In the genomic region with DNA sequence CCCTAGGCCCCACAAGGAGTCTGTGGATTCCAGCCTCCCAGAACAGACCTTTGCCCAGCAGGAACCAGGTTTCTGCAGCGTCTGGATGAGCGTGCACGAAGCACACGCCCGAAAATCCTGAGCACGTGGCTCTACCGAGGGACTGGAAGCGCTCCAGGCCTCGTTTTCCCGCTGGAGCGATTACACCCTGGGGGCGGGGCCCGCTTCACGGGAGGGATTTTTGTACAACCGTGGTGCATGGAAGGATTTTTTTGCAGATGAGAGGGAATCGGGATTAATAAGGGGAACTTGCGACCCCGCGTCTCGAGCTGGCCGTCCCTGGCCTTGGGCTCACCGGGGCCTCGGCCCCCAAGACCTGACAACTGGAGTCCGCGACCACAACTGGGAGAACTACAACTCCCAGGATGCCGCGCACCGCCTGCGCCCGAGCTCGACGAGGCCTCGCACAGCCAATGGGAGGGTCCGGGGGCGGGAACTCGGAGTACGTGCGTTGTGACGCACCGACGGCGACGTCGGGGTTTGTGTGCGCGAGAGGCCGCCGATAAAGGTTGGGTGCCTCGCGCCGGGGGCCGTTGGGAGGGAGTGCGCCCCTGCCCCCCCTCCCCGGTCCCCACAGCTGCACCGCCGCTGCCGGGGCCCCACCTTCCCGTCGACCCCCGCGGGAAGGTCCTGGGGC, we compare ENCODE assay signal across 8 cellular contexts. TPM values are rescaled to one million over a fixed set of nuclear protein-coding genes. Genes with fewer than 3 reads are reported as not detected.
DNase-seq lines count a peak whose midpoint lies in the region; ATAC-seq and TF ChIP-seq lines count a peak whose summit lies in the region.

A gene (plus strand): TSS at position 518 of the 676 bp plus-strand sequence. CDS start 3,294 bp downstream, outside the sequence.

- peak; percentile 86 for ATAC-seq in GM21723 (IDR thresholded peaks at IDR 0.05; ENCODE audit: unreplicated experiment)

- H3F3A ChIP-seq in PC-9 (ENCODE audit: insufficient read depth, low read depth), result peaks cover 57% of the 10 kb centered on the region

- POLR2A ChIA-PET in PC-9 (lab: Charles Lee; ENCODE audit: unreplicated experiment), result interaction anchor here (0.6 to 1.5 kb wide), 16 partner anchors 9 to 309 kb away, joined by 3 to 15 read pairs (median 5); a partner anchor contains a TSS

- H3K9me3 ChIP-seq in PC-9 (ENCODE audit: insufficient read depth, low read depth) (no peaks in the 10 kb centered on the region), esophagus squamous epithelium (no peaks in the 10 kb centered on the region)

- TF ChIP-seq CTCF in PC-9 (conservative IDR thresholded peaks at IDR 0.05) (no peak), esophagus squamous epithelium (IDR thresholded peaks at IDR 0.05) (no peak)

- peaks cover 27% of the 10 kb centered on the region for H4K20me1 ChIP-seq in PC-9 (ENCODE audit: insufficient read depth)

- WGBS in esophagus squamous epithelium, 2 donors, result 0% methylated on average over 10 to 12 of the region's 61 CpGs

- H3K4me3 ChIP-seq in PC-9 (peak within 1 kb of the TSS; percentile 68), esophagus squamous epithelium (peak within 1 kb of the TSS; percentile 59 to 90 (median 69))

- H3K4me2 ChIP-seq in PC-9, result peak within 1 kb of the TSS; percentile 80

- CTCF ChIA-PET in PC-9 (lab: Charles Lee), result interaction anchor here (0.6 to 1.0 kb wide), 5 partner anchors 9 to 148 kb away, joined by 3 to 8 read pairs (median 4); a partner anchor contains a TSS

- intact Hi-C loops in PC-9 (cut with micrococcal nuclease; ENCODE audit: unreplicated experiment) (loop anchor here (2.0 to 10.0 kb wide), 6 partner anchors 71 to 1289 kb away; a partner anchor contains a TSS), esophagus squamous epithelium (cut with DNase I) (no loop called here)

- H3K4me1 ChIP-seq in PC-9 (replicated peaks; ENCODE audit: insufficient read depth) (peaks cover 38% of the 10 kb centered on the region), esophagus squamous epithelium (peaks cover 18 to 45% (median 23%) of the 10 kb centered on the region in 3 donors)

- no peaks in the 10 kb centered on the region for H3K9me2 ChIP-seq in PC-9 (ENCODE audit: insufficient read depth)

- H3K27me3 ChIP-seq in PC-9 (ENCODE audit: insufficient read depth, low read depth) (no peaks in the 10 kb centered on the region), esophagus squamous epithelium (no peaks in the 10 kb centered on the region)

- peak within 1 kb of the TSS; percentile 72 for H3K27ac ChIP-seq in PC-9
- peak within 1 kb of the TSS; percentile 91 to 99 (median 98) for H3K27ac ChIP-seq in esophagus squamous epithelium

- H3K36me3 ChIP-seq in PC-9 (ENCODE audit: low read depth) (no peaks in the 10 kb centered on the region), esophagus squamous epithelium (peaks cover 0 to 6% (median 0%) of the 10 kb centered on the region in 3 donors)

- H3K79me2 ChIP-seq in PC-9 (ENCODE audit: low read depth), result peaks cover 36% of the 10 kb centered on the region

- TF ChIP-seq POLR2A in esophagus squamous epithelium (IDR thresholded peaks at IDR 0.05), result peak in 3 of 4 donors; percentile 64 to 91 (median 90)

- no TSS peak for BruUV-seq in PC-9 (replicated peaks; lab: Mats Ljungman, UMichigan)

- in situ Hi-C loops in KBM-7 (cut with MboI; ENCODE audit: low pct_unique_long_range_greater_than_20kb, low sequenced_read_pairs), result no loop called here

- H2AFZ ChIP-seq in PC-9, result peak within 1 kb of the TSS; percentile 85

- DNase-seq in DMS153 treated with DMSO at 0.1 percent for 48 hours (lab: John Stamatoyannopoulos, UW; ENCODE audit: unreplicated experiment) (peak; percentile 90), KBM-7 (peak; percentile 96), PC-9 (peak; percentile 95 to 99), esophagus squamous epithelium (lab: John Stamatoyannopoulos, UW) (peak; percentile 90), myocyte (ENCODE audit: low read depth) (peak; percentile 99)
- peak; percentile 99 for DNase-seq in activated T-cell treated with anti-CD3 and anti-CD28 coated beads, Interleukin-2, amount 50 U/mL, for 48 hours
- DNase-seq in stimulated activated CD8-positive, alpha-beta memory T cell treated with anti-CD3 and anti-CD28 coated beads, Interleukin-7, amount 100 ng/mL, for 4 hours (ENCODE audit: low read depth in 2 of 2), result peak; percentile 96 to 99

RNA-seq across cellular contexts. Expression of the gene that starts here (rescaled TPM):
- total RNA-seq in PC-9 (2021), result 17.7 and 19.3 TPM in 2 replicates
- total RNA-seq in esophagus squamous epithelium, result 10 to 100 TPM in 1 of 4 donors, 1 to 10 TPM in 3; 4.4 to 22.0 (median 6.8) TPM
- 7.1 and 12.3 TPM in 2 replicates for total RNA-seq in myocyte
- 7.1 TPM for polyA plus RNA-seq in myocyte (2012)

Comparison
In these comparisons a context has a peak if more than half of its experiments do, and no peak if none do; other contexts are left out.
1. Peak in every context shown above with its lines: DNase-seq, ATAC-seq, H3K4me3 ChIP-seq and H3K27ac ChIP-seq.